ENCODE assay signal across 25 cellular contexts in genomic region chr5:42965934-42966333, GRCh38.
"Had no signal": no experiment of that assay in that cellular context is flagged by ENCODE, and none has a peak within 500 bp of the region (broad histone marks: within the 10 kb centered on the region; RNA-seq: fewer than 3 reads in every experiment).

No MANE protein-coding gene starts in this region.

- DNase-seq: activated effector memory CD4-positive, alpha-beta T cell treated with anti-CD3 and anti-CD28 coated beads, Interleukin-2, amount 50 U/mL, for 16 hours; activated T-cell treated with anti-CD3 and anti-CD28 coated beads, Interleukin-2, amount 50 U/mL, for 48 hours; amniotic stem cell; colonic mucosa; dorsolateral prefrontal cortex; glutamatergic neuron; kidney glomerular epithelial cell; left ventricle myocardium inferior; naive thymus-derived CD8-positive, alpha-beta T cell; ovary; SK-N-SH; spleen; stimulated activated CD4-positive, alpha-beta T cell treated with anti-CD3 and anti-CD28 coated beads, Interleukin-4, amount 100 ng/mL, for 1 hour; stomach had no signal

- H3K79me2 ChIP-seq: hepatocyte had no signal

- H3K27ac ChIP-seq: breast epithelium, colonic mucosa, dorsolateral prefrontal cortex, esophagus muscularis mucosa, hepatocyte, left ventricle myocardium inferior, neutrophil, ovary, prostate gland, spleen, stomach, suprapubic skin, tibial nerve, VCaP had no signal

- H3K27ac Mint-ChIP-seq: activated naive CD8-positive, alpha-beta T cell; mesothelial cell of epicardium; T-helper 2 cell treated with Interferon-gamma antibody and Interleukin-4, amounts not matched to agents 5 μg/mL and 100 μg/mL, for 36 hours had no signal

- H3K4me3 ChIP-seq: breast epithelium, colonic mucosa, dorsolateral prefrontal cortex, esophagus muscularis mucosa, hepatocyte, left ventricle myocardium inferior, ovary, prostate gland, spleen, stomach, suprapubic skin, tibial nerve had no signal

- H3K9ac ChIP-seq: SK-N-SH had no signal

- H3K9me3 ChIP-seq: breast epithelium, colonic mucosa, esophagus muscularis mucosa, left ventricle myocardium inferior, neutrophil, ovary, prostate gland, SK-N-SH, spleen, stomach, suprapubic skin, tibial nerve had no signal

- H2AFZ ChIP-seq: hepatocyte had no signal

- H3K36me3 Mint-ChIP-seq: mesothelial cell of epicardium; naive thymus-derived CD8-positive, alpha-beta T cell had no signal

- H3K4me1 ChIP-seq: breast epithelium, colonic mucosa, esophagus muscularis mucosa, left ventricle myocardium inferior, prostate gland, stomach, suprapubic skin, tibial nerve had no signal

- ATAC-seq: naive thymus-derived CD8-positive, alpha-beta T cell had no signal

- H3K36me3 ChIP-seq: breast epithelium, colonic mucosa, esophagus muscularis mucosa, left ventricle myocardium inferior, neutrophil, ovary, prostate gland, spleen, stomach, suprapubic skin, tibial nerve had no signal

- H3K4me3 Mint-ChIP-seq: activated naive CD8-positive, alpha-beta T cell; mesothelial cell of epicardium; T-helper 2 cell treated with Interferon-gamma antibody and Interleukin-4, amounts not matched to agents 5 μg/mL and 100 μg/mL, for 36 hours had no signal

- H3K9me2 ChIP-seq: SK-N-SH had no signal

- H3K9me3 Mint-ChIP-seq: mesothelial cell of epicardium; naive thymus-derived CD8-positive, alpha-beta T cell; T-helper 2 cell treated with Interferon-gamma antibody and Interleukin-4, amounts not matched to agents 5 μg/mL and 100 μg/mL, for 36 hours had no signal

- H3K27me3 ChIP-seq: breast epithelium, colonic mucosa, hepatocyte, neutrophil, ovary, spleen, tibial nerve had no signal

- H3K27me3 Mint-ChIP-seq: activated naive CD8-positive, alpha-beta T cell; naive thymus-derived CD8-positive, alpha-beta T cell had no signal

- H3K4me1 Mint-ChIP-seq: mesothelial cell of epicardium had no signal

- H3K4me2 ChIP-seq: hepatocyte, SK-N-SH had no signal
